Comparison of ENCODE assay signal across 8 cellular contexts in genomic region chr15:34795267-34796081, GRCh38. TPM values are rescaled to one million over a fixed set of nuclear protein-coding genes. Genes with fewer than 3 reads are reported as not detected.
A peak's percentile ranks its signal among the peaks of the same experiment; 100 is the strongest.
DNase-seq lines count a peak whose midpoint lies in the region; ATAC-seq, FAIRE-seq and TF ChIP-seq lines count a peak whose summit lies in the region.

TSS of gene ACTC1 (minus strand) at chr15:34795549. CDS start at chr15:34794808, 741 bp downstream.

- H3K27ac ChIP-seq in RWPE2 (ENCODE audit: poor library complexity, severe bottlenecking) (no peak within 1 kb of the TSS), parathyroid adenoma (no peak within 1 kb of the TSS)

- DNase-seq in EH (ENCODE audit: low read depth) = peak; percentile 74
- DNase-seq in RWPE2 (ENCODE audit: low spot score) = peak; percentile 84
- DNase-seq in glomerular visceral epithelial cell (ENCODE audit: extremely low spot score) = peak; percentile 61
- DNase-seq in D721Med (ENCODE audit: insufficient read length, low spot score) = no peak
- DNase-seq in D341Med (ENCODE audit: low spot score) = no peak
- no peak for DNase-seq in naive thymus-derived CD8-positive, alpha-beta T cell

- H3K4me1 ChIP-seq in RWPE2 (ENCODE audit: insufficient read depth, poor library complexity, severe bottlenecking) = peaks cover 3% of the 10 kb centered on the region
- H3K4me1 ChIP-seq in parathyroid adenoma = peaks cover 20% of the 10 kb centered on the region

- H3K9ac ChIP-seq in parathyroid adenoma = no peak within 1 kb of the TSS

- no peak within 1 kb of the TSS for H3K4me3 Mint-ChIP-seq in naive thymus-derived CD8-positive, alpha-beta T cell

- no peak within 1 kb of the TSS for H3K4me3 ChIP-seq in RWPE2 (ENCODE audit: severe bottlenecking)
- no peak within 1 kb of the TSS for H3K4me3 ChIP-seq in parathyroid adenoma (ENCODE audit: low read depth, low read length)

- peak; percentile 94 for ATAC-seq in RWPE2 (ENCODE audit: low read depth)
- ATAC-seq in GM18519 (IDR thresholded peaks at IDR 0.05; ENCODE audit: low FRiP score, unreplicated experiment) = no peak
- ATAC-seq in naive thymus-derived CD8-positive, alpha-beta T cell = no peak

- peak; percentile 15 for TF ChIP-seq CTCF in RWPE2 (IDR thresholded peaks at IDR 0.05; ENCODE audit: poor library complexity, severe bottlenecking)
- no peak for TF ChIP-seq CTCF in parathyroid adenoma (IDR thresholded peaks at IDR 0.05)
- TF ChIP-seq CTCF in D721Med (IDR thresholded peaks at IDR 0.05; ENCODE audit: insufficient read depth, missing control alignments) = no peak

- H3K79me2 ChIP-seq in parathyroid adenoma = no peaks in the 10 kb centered on the region

- no peaks in the 10 kb centered on the region for H3K9me3 ChIP-seq in RWPE2 (ENCODE audit: severe bottlenecking)
- H3K9me3 ChIP-seq in parathyroid adenoma (ENCODE audit: control insufficient read depth, low read length) = no peaks in the 10 kb centered on the region

- H3K27me3 Mint-ChIP-seq in naive thymus-derived CD8-positive, alpha-beta T cell = peaks cover 26 to 90% (median 65%) of the 10 kb centered on the region in 5 donors

- peaks cover 0 to 2% (median 0%) of the 10 kb centered on the region in 9 donors for H3K9me3 Mint-ChIP-seq in naive thymus-derived CD8-positive, alpha-beta T cell

- peak within 1 kb of the TSS; percentile 53 for H3K4me2 ChIP-seq in parathyroid adenoma (ENCODE audit: low read length)

- FAIRE-seq in D721Med (lab: Jason Lieb, UNC) = no peak

- H3K27me3 ChIP-seq in RWPE2 (ENCODE audit: insufficient read depth, poor library complexity, severe bottlenecking) (peaks cover 60% of the 10 kb centered on the region), parathyroid adenoma (ENCODE audit: control insufficient read depth, insufficient read depth, low read length) (no peaks in the 10 kb centered on the region)

- peaks cover 0 to 8% (median 3%) of the 10 kb centered on the region in 4 donors for H3K4me1 Mint-ChIP-seq in naive thymus-derived CD8-positive, alpha-beta T cell

- H3K36me3 ChIP-seq in RWPE2 (ENCODE audit: low read depth) (no peaks in the 10 kb centered on the region), parathyroid adenoma (ENCODE audit: control insufficient read depth, insufficient read depth, low read length) (no peaks in the 10 kb centered on the region)

- POLR2A ChIA-PET in naive thymus-derived CD8-positive, alpha-beta T cell (lab: Charles Lee) = no interaction called here

- no peak within 1 kb of the TSS for H3K27ac Mint-ChIP-seq in naive thymus-derived CD8-positive, alpha-beta T cell

- H2AFZ ChIP-seq in parathyroid adenoma = peak within 1 kb of the TSS; percentile 56

- no peaks in the 10 kb centered on the region for H3K36me3 Mint-ChIP-seq in naive thymus-derived CD8-positive, alpha-beta T cell

RNA-seq across cellular contexts. Expression of gene ACTC1, which starts in this region (rescaled TPM):
- not detected for total RNA-seq in naive thymus-derived CD8-positive, alpha-beta T cell
- polyA plus RNA-seq in naive thymus-derived CD8-positive, alpha-beta T cell = not detected

Comparison
In these comparisons a context has a peak if more than half of its experiments do, and no peak if none do; other contexts are left out.
1. DNase-seq: peak in EH (single experiment), RWPE2 (single experiment) and glomerular visceral epithelial cell (single experiment); none in D721Med (single experiment), D341Med (single experiment) and naive thymus-derived CD8-positive, alpha-beta T cell (0 of 10).